In the genomic region with DNA sequence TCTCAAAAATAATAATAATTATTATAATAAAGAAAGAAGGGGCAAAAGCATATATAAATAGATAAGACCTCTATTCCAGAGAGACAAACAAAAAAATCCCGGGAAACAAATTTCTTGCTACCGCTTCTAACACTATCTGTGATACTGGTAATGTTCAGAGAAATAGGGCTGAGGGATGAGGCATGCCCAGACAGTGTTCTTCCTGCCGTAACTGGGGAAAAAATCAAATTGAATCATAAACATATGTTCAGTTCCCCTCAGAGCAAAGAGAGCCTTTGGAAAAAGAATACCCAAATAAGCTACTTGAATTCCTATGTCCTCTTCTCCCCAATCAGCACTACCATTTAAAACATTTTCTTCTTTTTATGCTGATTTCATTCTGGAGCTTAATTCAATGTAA, we compare ENCODE assay signal across 13 cellular contexts.
DNase-seq lines count a peak whose midpoint lies in the region; ATAC-seq and TF ChIP-seq lines count a peak whose summit lies in the region.
"Had no signal": no experiment of that assay in that cellular context is flagged by ENCODE, and none has a peak within 500 bp of the region (broad histone marks: within the 10 kb centered on the region; RNA-seq: fewer than 3 reads in every experiment).

No MANE protein-coding gene starts in this region.

- H2BK120ac ChIP-seq in IMR-90 (ENCODE audit: low read depth, low read length) = no peak overlapping the region

- no peak for ATAC-seq in IMR-90 (ENCODE audit: low read depth)
- no peak for ATAC-seq in activated T-helper 17 cell treated with anti-CD3 and anti-CD28 coated beads, Interleukin-2, amount 50 U/mL, for 72 hours (replicated peaks)
- ATAC-seq in activated CD4-positive, CD25-positive, alpha-beta regulatory T cell treated with anti-CD3 and anti-CD28 coated beads, Interleukin-2, amount 50 U/mL, for 24 hours = no peak
- ATAC-seq: HCT116 had no signal

- H2AK9ac ChIP-seq in IMR-90 (replicated peaks; ENCODE audit: low read depth, low read length, poor library complexity) = no peak overlapping the region

- dilution Hi-C loops in IMR-90 (cut with HindIII; ENCODE audit: low sequenced_read_pairs, unreplicated experiment) = no loop called here

- H3K27me3 ChIP-seq in IMR-90 (ENCODE audit: control insufficient read depth, insufficient read depth, low read length) = no peaks in the 10 kb centered on the region

- H3K4me3 Mint-ChIP-seq in nephron progenitor cell = no peak overlapping the region
- no peak overlapping the region for H3K4me3 Mint-ChIP-seq in activated T-helper 17 cell treated with anti-CD3 and anti-CD28 coated beads, Interleukin-2, amount 50 U/mL, for 72 hours
- H3K4me3 Mint-ChIP-seq: B cell; CD4-positive, alpha-beta T cell had no signal

- CTCF ChIA-PET in IMR-90 (lab: Yijun Ruan, JAX) = interaction anchor here (0.7 kb wide), 1 partner anchor 18 kb away, joined by 3 read pairs; no protein-coding TSS in a partner anchor

- no peak for TF ChIP-seq CTCF in IMR-90 (conservative IDR thresholded peaks at IDR 0.05; ENCODE audit: low read depth, low read length)
- TF ChIP-seq CTCF in epithelial cell of esophagus (IDR thresholded peaks at IDR 0.05; ENCODE audit: insufficient read depth, low read depth, low read length, missing control alignments) = no peak
- no peak for TF ChIP-seq CTCF in nephron progenitor cell (IDR thresholded peaks at IDR 0.05)

- H2AFZ ChIP-seq in IMR-90 (replicated peaks; ENCODE audit: low read length, poor library complexity) = no peak overlapping the region

- peaks cover 28% of the 10 kb centered on the region for H3K36me3 Mint-ChIP-seq in nephron progenitor cell (ENCODE audit: low read depth)
- no peaks in the 10 kb centered on the region for H3K36me3 Mint-ChIP-seq in activated T-helper 17 cell treated with anti-CD3 and anti-CD28 coated beads, Interleukin-2, amount 50 U/mL, for 72 hours (ENCODE audit: low read depth)

- H3K23ac ChIP-seq in IMR-90 (ENCODE audit: low read depth, low read length) = no peak overlapping the region

- in situ Hi-C loops in IMR-90 (cut with MboI; ENCODE audit: low sequenced_read_pairs) = no loop called here

- no peak overlapping the region for H4K5ac ChIP-seq in IMR-90 (ENCODE audit: low read depth, low read length)

- POLR2A ChIA-PET in IMR-90 (lab: Charles Lee; ENCODE audit: unreplicated experiment) = no interaction called here

- BruUV-seq in IMR-90 (replicated peaks; lab: Mats Ljungman, UMichigan) = no TSS peak

- peaks cover 6% of the 10 kb centered on the region for H3K4me1 ChIP-seq in IMR-90 (ENCODE audit: control insufficient read depth, insufficient read depth, low read length)

- H2BK20ac ChIP-seq in IMR-90 (ENCODE audit: low read depth, low read length) = no peak overlapping the region

- no peaks in the 10 kb centered on the region for H4K20me1 ChIP-seq in IMR-90 (ENCODE audit: insufficient read depth, low read length)

- no peak overlapping the region for H2AK5ac ChIP-seq in IMR-90 (ENCODE audit: low read depth, low read length)

- no peak overlapping the region for H3K14ac ChIP-seq in IMR-90 (replicated peaks; ENCODE audit: low read depth, low read length)

- peaks cover 36% of the 10 kb centered on the region for H3K4me1 Mint-ChIP-seq in nephron progenitor cell
- H3K4me1 Mint-ChIP-seq in activated T-helper 17 cell treated with anti-CD3 and anti-CD28 coated beads, Interleukin-2, amount 50 U/mL, for 72 hours = no peaks in the 10 kb centered on the region
- H3K4me1 Mint-ChIP-seq: B cell had no signal

- no peak overlapping the region for H3K4me2 ChIP-seq in IMR-90 (ENCODE audit: low read depth, low read length)

- peak overlapping the region; percentile 21; the same call in 1 of the 2 replicates for H3K4ac ChIP-seq in IMR-90 (ENCODE audit: low read depth, low read length)

- no peak overlapping the region for H4K91ac ChIP-seq in IMR-90 (ENCODE audit: insufficient read depth, low read depth, low read length)

- no peak for TF ChIP-seq POLR2A in IMR-90 (IDR thresholded peaks at IDR 0.05; ENCODE audit: low read depth, low read length)

- no peak overlapping the region for H2BK15ac ChIP-seq in IMR-90 (ENCODE audit: low read depth, low read length)

- no peak overlapping the region; the same call in 1 of the 2 replicates for H3K18ac ChIP-seq in IMR-90 (ENCODE audit: low read depth, low read length)

- H3K9me1 ChIP-seq in IMR-90 (ENCODE audit: insufficient read depth, low read length) = 0 out of 2 replicates have a peak, but pooled peaks cover 2% of the 10 kb centered on the region

- DNase-seq in IMR-90 (no peak), NCI-H2171 (lab: John Stamatoyannopoulos, UW) (peak; percentile 12), epithelial cell of esophagus (ENCODE audit: low read depth) (peak; percentile 51), nephron progenitor cell (no peak)
- DNase-seq in central memory CD4-positive, alpha-beta T cell = no peak
- DNase-seq: C1 segment of cervical spinal cord; CD4-positive, alpha-beta T cell; DND-41; GDM1 had no signal

- no peak overlapping the region for H3K4me3 ChIP-seq in IMR-90 (ENCODE audit: insufficient read depth, low read depth, low read length)
- no peak overlapping the region for H3K4me3 ChIP-seq in epithelial cell of esophagus (ENCODE audit: low read length)

- H3K36me3 ChIP-seq in IMR-90 (ENCODE audit: control insufficient read depth, insufficient read depth, low read length) = no peaks in the 10 kb centered on the region

- intact Hi-C loops in IMR-90 (cut with micrococcal nuclease) = no loop called here

- no peaks in the 10 kb centered on the region for H3K9me3 ChIP-seq in IMR-90 (ENCODE audit: control insufficient read depth, insufficient read depth, low read length)

- H3K27ac Mint-ChIP-seq in nephron progenitor cell = peak overlapping the region; percentile 66
- no peak overlapping the region for H3K27ac Mint-ChIP-seq in activated T-helper 17 cell treated with anti-CD3 and anti-CD28 coated beads, Interleukin-2, amount 50 U/mL, for 72 hours
- H3K27ac Mint-ChIP-seq: B cell; CD4-positive, alpha-beta T cell had no signal

- H3K56ac ChIP-seq in IMR-90 (ENCODE audit: extremely low read depth, insufficient read depth, low read length) = no peak overlapping the region

- no CpG with 5 or more reads among the region's 3 CpGs for WGBS in IMR-90 (ENCODE audit: extremely low coverage in 2 of 2, insufficient read length in 1 of 2), 2 experiments

- peaks cover 28% of the 10 kb centered on the region for H3K9me3 Mint-ChIP-seq in nephron progenitor cell
- H3K9me3 Mint-ChIP-seq in activated T-helper 17 cell treated with anti-CD3 and anti-CD28 coated beads, Interleukin-2, amount 50 U/mL, for 72 hours = no peaks in the 10 kb centered on the region

- H3K9ac ChIP-seq in IMR-90 (ENCODE audit: low read depth, low read length) = no peak overlapping the region

- peaks cover 3% of the 10 kb centered on the region for H3K27me3 Mint-ChIP-seq in nephron progenitor cell (ENCODE audit: low read depth, poor library complexity)
- no peaks in the 10 kb centered on the region for H3K27me3 Mint-ChIP-seq in activated T-helper 17 cell treated with anti-CD3 and anti-CD28 coated beads, Interleukin-2, amount 50 U/mL, for 72 hours
- H3K27me3 Mint-ChIP-seq: B cell; CD4-positive, alpha-beta T cell had no signal

- H3K79me1 ChIP-seq in IMR-90 (ENCODE audit: low read depth in 1 of 2, low read length in 2 of 2) = no peaks in the 10 kb centered on the region

- no peak for TF ChIP-seq RAD21 in IMR-90 (IDR thresholded peaks at IDR 0.05; ENCODE audit: low read length)

- H4K8ac ChIP-seq in IMR-90 (ENCODE audit: low read depth in 2 of 2, low read length in 2 of 2) = no peak overlapping the region

- H2BK5ac ChIP-seq in IMR-90 (ENCODE audit: low read depth, low read length, poor library complexity, severe bottlenecking) = no peak overlapping the region

- no peak overlapping the region for H3K27ac ChIP-seq in IMR-90 (ENCODE audit: insufficient read depth, low read length)

TF ChIP-seq in IMR-90, 13 proteins besides CTCF, POLR2A, EP300 and RAD21:
- no peak for TF ChIP-seq MAFK (IDR thresholded peaks at IDR 0.05; ENCODE audit: low read depth, low read length)
- no peak for TF ChIP-seq CEBPB (IDR thresholded peaks at IDR 0.05; ENCODE audit: low read depth, low read length)
- no peak for TF ChIP-seq SMC3 (IDR thresholded peaks at IDR 0.05; ENCODE audit: low read depth, low read length)
- TF ChIP-seq NFE2L2 (IDR thresholded peaks at IDR 0.05; ENCODE audit: low read depth, low read length) = no peak
- no peak for TF ChIP-seq CHD1 (IDR thresholded peaks at IDR 0.05; ENCODE audit: low read depth, low read length)
- TF ChIP-seq BHLHE40 (IDR thresholded peaks at IDR 0.05; ENCODE audit: low read depth, low read length) = no peak
- TF ChIP-seq RFX5 (IDR thresholded peaks at IDR 0.05; ENCODE audit: low read depth, low read length) = no peak
- no peak for TF ChIP-seq FOS (IDR thresholded peaks at IDR 0.05; ENCODE audit: low read depth, low read length)
- no peak for TF ChIP-seq MAZ (IDR thresholded peaks at IDR 0.05; ENCODE audit: borderline replicate concordance, low read depth, low read length)
- TF ChIP-seq MXI1 (IDR thresholded peaks at IDR 0.05; ENCODE audit: borderline replicate concordance, low read depth, low read length) = no peak
- TF ChIP-seq, protein P1, sequence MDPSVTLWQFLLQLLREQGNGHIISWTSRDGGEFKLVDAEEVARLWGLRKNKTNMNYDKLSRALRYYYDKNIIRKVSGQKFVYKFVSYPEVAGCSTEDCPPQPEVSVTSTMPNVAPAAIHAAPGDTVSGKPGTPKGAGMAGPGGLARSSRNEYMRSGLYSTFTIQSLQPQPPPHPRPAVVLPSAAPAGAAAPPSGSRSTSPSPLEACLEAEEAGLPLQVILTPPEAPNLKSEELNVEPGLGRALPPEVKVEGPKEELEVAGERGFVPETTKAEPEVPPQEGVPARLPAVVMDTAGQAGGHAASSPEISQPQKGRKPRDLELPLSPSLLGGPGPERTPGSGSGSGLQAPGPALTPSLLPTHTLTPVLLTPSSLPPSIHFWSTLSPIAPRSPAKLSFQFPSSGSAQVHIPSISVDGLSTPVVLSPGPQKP (IDR thresholded peaks at IDR 0.05; ENCODE audit: borderline replicate concordance, low read depth, low read length) = no peak

Comparison
In these comparisons a context has a peak if more than half of its experiments do, and no peak if none do; other contexts are left out.
1. DNase-seq: peak in NCI-H2171 (single experiment) and epithelial cell of esophagus (single experiment); none in IMR-90 (single experiment), nephron progenitor cell (single experiment) and central memory CD4-positive, alpha-beta T cell (single experiment).